8 cellular contexts compared by ENCODE assay signal in the genomic region with DNA sequence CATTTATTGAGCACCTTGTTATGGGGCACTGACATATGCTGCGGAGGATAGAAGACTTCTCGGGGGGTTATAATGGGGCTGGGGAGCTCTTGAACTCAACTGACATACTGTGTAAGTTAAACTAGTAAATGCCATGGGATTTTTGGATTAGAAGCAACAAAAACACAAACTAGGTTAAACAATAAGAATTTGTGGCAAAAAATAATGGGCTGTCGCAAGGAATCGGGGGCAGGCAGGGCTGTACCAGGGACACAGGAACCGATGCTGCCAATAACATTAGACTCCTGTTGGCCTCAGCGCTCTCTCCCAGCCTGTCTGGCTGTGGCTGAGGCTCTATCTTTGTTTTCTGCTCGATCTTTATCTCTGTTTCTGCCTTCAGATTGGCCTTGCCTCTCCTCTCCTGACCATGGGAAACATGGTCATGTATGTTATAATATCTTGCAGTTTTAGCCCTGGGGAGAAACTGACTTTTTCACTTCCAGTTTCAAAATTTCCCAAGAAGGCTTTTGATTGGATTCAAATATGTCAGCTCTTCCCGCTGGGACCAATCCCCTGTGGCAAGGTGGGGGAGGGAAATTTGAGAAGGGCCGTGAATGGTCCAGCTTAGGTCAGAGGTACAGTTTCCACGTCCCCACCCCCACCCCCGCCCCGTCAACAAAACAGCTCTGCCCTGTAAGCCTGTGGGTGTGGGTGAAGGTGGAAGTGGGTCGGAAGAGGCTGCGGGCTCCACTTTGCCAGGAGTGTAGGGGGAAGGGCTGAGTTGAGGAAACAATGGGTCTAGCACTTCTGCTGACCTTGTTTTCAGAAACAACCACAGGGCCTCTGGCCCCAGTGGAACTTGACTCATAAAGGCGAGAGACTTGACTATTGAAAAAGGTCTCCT.
DNase-seq lines count a peak whose midpoint lies in the region; ATAC-seq and TF ChIP-seq lines count a peak whose summit lies in the region.

No MANE protein-coding gene starts in this region.

- H3K4me1 ChIP-seq in liver (ENCODE audit: control insufficient read depth in 4 of 4, insufficient read depth in 4 of 4, low read length in 3 of 4), result peaks cover 8 to 29% (median 20%) of the 10 kb centered on the region in 4 donors

- H3K9me3 ChIP-seq in liver (ENCODE audit: control insufficient read depth in 4 of 4, low read length in 3 of 4), result no peaks in the 10 kb centered on the region

- no peaks in the 10 kb centered on the region for H3K36me3 ChIP-seq in liver (ENCODE audit: control insufficient read depth in 4 of 4, insufficient read depth in 3 of 4, low read depth in 1 of 4, low read length in 3 of 4)

- no peaks in the 10 kb centered on the region for H3K27me3 ChIP-seq in liver (ENCODE audit: control insufficient read depth in 4 of 4, insufficient read depth in 4 of 4, low read length in 3 of 4)

- ATAC-seq in GM18498 (IDR thresholded peaks at IDR 0.05; ENCODE audit: unreplicated experiment), result peak; percentile 51
- ATAC-seq in HG02642 (IDR thresholded peaks at IDR 0.05; ENCODE audit: poor library complexity, unreplicated experiment), result peak; percentile 51
- peak; percentile 13 to 22 for ATAC-seq in activated CD4-positive, CD25-positive, alpha-beta regulatory T cell treated with anti-CD3 and anti-CD28 coated beads, Interleukin-2, amount 50 U/mL, for 24 hours

- peak; percentile 45 to 63 for TF ChIP-seq RAD21 in liver (IDR thresholded peaks at IDR 0.05)

- DNase-seq in NCI-H1436 treated with DMSO at 0.1 percent for 48 hours (lab: John Stamatoyannopoulos, UW) (peak; percentile 48), coronary artery (ENCODE audit: low spot score) (peak; percentile 88), NCI-H1694 (lab: John Stamatoyannopoulos, UW) (no peak)
- peak; percentile 52 for DNase-seq in stimulated activated CD8-positive, alpha-beta memory T cell treated with anti-CD3 and anti-CD28 coated beads, Interleukin-12 subunit alpha, Interleukin-12 subunit beta, amount 100 ng/mL, for 4 hours (ENCODE audit: low read depth)

- peak overlapping the region; percentile 84 to 91 for H3K27ac ChIP-seq in coronary artery
- H3K27ac ChIP-seq in liver (ENCODE audit: low read depth in 1 of 2, low read length in 2 of 2), result peak overlapping the region; percentile 93 to 94

- H3K4me3 ChIP-seq in coronary artery, result peak overlapping the region; percentile 63
- peak overlapping the region; percentile 51 to 61 (median 55) for H3K4me3 ChIP-seq in liver (ENCODE audit: low read depth in 1 of 3, low read length in 3 of 3)

- peak overlapping the region; percentile 28 to 70 for H3K9ac ChIP-seq in liver (ENCODE audit: low read depth in 1 of 2, low read length in 2 of 2)

- TF ChIP-seq CTCF in coronary artery (IDR thresholded peaks at IDR 0.05) (no peak), liver (IDR thresholded peaks at IDR 0.05; ENCODE audit: low read depth, low read length, missing input control) (no peak)

- 10% methylated on average over 15 of the region's 15 CpGs for WGBS in liver

TF ChIP-seq in liver, 16 proteins besides CTCF, POLR2A, EP300 and RAD21:
- TF ChIP-seq, protein P1, sequence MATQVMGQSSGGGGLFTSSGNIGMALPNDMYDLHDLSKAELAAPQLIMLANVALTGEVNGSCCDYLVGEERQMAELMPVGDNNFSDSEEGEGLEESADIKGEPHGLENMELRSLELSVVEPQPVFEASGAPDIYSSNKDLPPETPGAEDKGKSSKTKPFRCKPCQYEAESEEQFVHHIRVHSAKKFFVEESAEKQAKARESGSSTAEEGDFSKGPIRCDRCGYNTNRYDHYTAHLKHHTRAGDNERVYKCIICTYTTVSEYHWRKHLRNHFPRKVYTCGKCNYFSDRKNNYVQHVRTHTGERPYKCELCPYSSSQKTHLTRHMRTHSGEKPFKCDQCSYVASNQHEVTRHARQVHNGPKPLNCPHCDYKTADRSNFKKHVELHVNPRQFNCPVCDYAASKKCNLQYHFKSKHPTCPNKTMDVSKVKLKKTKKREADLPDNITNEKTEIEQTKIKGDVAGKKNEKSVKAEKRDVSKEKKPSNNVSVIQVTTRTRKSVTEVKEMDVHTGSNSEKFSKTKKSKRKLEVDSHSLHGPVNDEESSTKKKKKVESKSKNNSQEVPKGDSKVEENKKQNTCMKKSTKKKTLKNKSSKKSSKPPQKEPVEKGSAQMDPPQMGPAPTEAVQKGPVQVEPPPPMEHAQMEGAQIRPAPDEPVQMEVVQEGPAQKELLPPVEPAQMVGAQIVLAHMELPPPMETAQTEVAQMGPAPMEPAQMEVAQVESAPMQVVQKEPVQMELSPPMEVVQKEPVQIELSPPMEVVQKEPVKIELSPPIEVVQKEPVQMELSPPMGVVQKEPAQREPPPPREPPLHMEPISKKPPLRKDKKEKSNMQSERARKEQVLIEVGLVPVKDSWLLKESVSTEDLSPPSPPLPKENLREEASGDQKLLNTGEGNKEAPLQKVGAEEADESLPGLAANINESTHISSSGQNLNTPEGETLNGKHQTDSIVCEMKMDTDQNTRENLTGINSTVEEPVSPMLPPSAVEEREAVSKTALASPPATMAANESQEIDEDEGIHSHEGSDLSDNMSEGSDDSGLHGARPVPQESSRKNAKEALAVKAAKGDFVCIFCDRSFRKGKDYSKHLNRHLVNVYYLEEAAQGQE (IDR thresholded peaks at IDR 0.05), result no peak
- TF ChIP-seq FOXA1 (IDR thresholded peaks at IDR 0.05), result no peak
- peak in 1 of 2 donors; percentile 13 for TF ChIP-seq GABPA (IDR thresholded peaks at IDR 0.05 in 1 of 2, conservative IDR thresholded peaks at IDR 0.05 in 1 of 2)
- TF ChIP-seq TAF1 (conservative IDR thresholded peaks at IDR 0.05), result peak; percentile 58
- TF ChIP-seq JUND (IDR thresholded peaks at IDR 0.05), result no peak
- TF ChIP-seq EGR1 (IDR thresholded peaks at IDR 0.05; ENCODE audit: low read depth in 2 of 2), result peak; percentile 53 to 78
- TF ChIP-seq, protein P2, sequence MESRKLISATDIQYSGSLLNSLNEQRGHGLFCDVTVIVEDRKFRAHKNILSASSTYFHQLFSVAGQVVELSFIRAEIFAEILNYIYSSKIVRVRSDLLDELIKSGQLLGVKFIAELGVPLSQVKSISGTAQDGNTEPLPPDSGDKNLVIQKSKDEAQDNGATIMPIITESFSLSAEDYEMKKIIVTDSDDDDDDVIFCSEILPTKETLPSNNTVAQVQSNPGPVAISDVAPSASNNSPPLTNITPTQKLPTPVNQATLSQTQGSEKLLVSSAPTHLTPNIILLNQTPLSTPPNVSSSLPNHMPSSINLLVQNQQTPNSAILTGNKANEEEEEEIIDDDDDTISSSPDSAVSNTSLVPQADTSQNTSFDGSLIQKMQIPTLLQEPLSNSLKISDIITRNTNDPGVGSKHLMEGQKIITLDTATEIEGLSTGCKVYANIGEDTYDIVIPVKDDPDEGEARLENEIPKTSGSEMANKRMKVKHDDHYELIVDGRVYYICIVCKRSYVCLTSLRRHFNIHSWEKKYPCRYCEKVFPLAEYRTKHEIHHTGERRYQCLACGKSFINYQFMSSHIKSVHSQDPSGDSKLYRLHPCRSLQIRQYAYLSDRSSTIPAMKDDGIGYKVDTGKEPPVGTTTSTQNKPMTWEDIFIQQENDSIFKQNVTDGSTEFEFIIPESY (IDR thresholded peaks at IDR 0.05), result no peak
- TF ChIP-seq RXRA (IDR thresholded peaks at IDR 0.05), result peak; percentile 63 to 77
- TF ChIP-seq NR2F2 (IDR thresholded peaks at IDR 0.05), result no peak
- TF ChIP-seq SP1 (IDR thresholded peaks at IDR 0.05), result peak; percentile 73
- TF ChIP-seq FOXA2 (IDR thresholded peaks at IDR 0.05), result no peak
- peak; percentile 44 for TF ChIP-seq HNF4G (IDR thresholded peaks at IDR 0.05)
- TF ChIP-seq, protein P3, sequence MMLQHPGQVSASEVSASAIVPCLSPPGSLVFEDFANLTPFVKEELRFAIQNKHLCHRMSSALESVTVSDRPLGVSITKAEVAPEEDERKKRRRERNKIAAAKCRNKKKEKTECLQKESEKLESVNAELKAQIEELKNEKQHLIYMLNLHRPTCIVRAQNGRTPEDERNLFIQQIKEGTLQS (IDR thresholded peaks at IDR 0.05), result no peak
- TF ChIP-seq, protein P4, sequence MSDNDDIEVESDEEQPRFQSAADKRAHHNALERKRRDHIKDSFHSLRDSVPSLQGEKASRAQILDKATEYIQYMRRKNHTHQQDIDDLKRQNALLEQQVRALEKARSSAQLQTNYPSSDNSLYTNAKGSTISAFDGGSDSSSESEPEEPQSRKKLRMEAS (IDR thresholded peaks at IDR 0.05), result no peak
- TF ChIP-seq YY1 (IDR thresholded peaks at IDR 0.05), result peak; percentile 23
- TF ChIP-seq HNF4A (conservative IDR thresholded peaks at IDR 0.05), result peak in 1 of 2 donors; percentile 49
